9 cellular contexts compared by ENCODE assay signal in genomic region chr10:100433253-100434240, GRCh38. TPM values are rescaled to one million over a fixed set of nuclear protein-coding genes. Genes with fewer than 3 reads are reported as not detected.
DNase-seq lines count a peak whose midpoint lies in the region; ATAC-seq and TF ChIP-seq lines count a peak whose summit lies in the region.
"Had no signal": no experiment of that assay in that cellular context is flagged by ENCODE, and none has a peak within 500 bp of the region (broad histone marks: within the 10 kb centered on the region; RNA-seq: fewer than 3 reads in every experiment).

No MANE protein-coding gene starts in this region.

- no peaks in the 10 kb centered on the region for H3K27me3 Mint-ChIP-seq in neural crest cell (ENCODE audit: low read depth)

- no peaks in the 10 kb centered on the region for H3K4me1 ChIP-seq in stomach

- peaks cover 5% of the 10 kb centered on the region for H3K4me1 Mint-ChIP-seq in neural crest cell

- ATAC-seq in GM21737 (IDR thresholded peaks at IDR 0.05; ENCODE audit: unreplicated experiment), result peak; percentile 74

- DNase-seq in D341Med (ENCODE audit: low spot score), result peak; percentile 74
- DNase-seq in MG63, result peak; percentile 67
- DNase-seq in RPMI7951 (ENCODE audit: low read depth), result peak; percentile 78
- peak; percentile 98 to 99 for DNase-seq in activated T-cell treated with anti-CD3 and anti-CD28 coated beads, Interleukin-2, amount 50 U/mL, for 48 hours
- DNase-seq in fibroblast of peridontal ligament (ENCODE audit: extremely low read depth), result peak; percentile 96
- DNase-seq in neural crest cell (ENCODE audit: low read depth, low spot score), result peak; percentile 100
- DNase-seq in stomach, result peak; percentile 98

- H3K4me3 ChIP-seq in MG63 (no peak overlapping the region), stomach (no peak overlapping the region)

- H3K36me3 Mint-ChIP-seq in neural crest cell (ENCODE audit: low read depth), result no peaks in the 10 kb centered on the region

- no peak overlapping the region for H3K27ac ChIP-seq in stomach

- 22 to 25% (median 24%) methylated on average over 13 of the region's 13 CpGs for WGBS in stomach, 5 donors

- no peaks in the 10 kb centered on the region for H3K27me3 ChIP-seq in MG63
- no peaks in the 10 kb centered on the region for H3K27me3 ChIP-seq in stomach

- H3K9me3 ChIP-seq in MG63 (no peaks in the 10 kb centered on the region), stomach (no peaks in the 10 kb centered on the region)

- no peak overlapping the region for H3K4me3 Mint-ChIP-seq in neural crest cell
- H3K4me3 Mint-ChIP-seq: dendritic cell treated with granulocyte-macrophage colony-stimulating factor and Interleukin-4, amounts not matched to agents 40 ng/mL and 50 ng/mL, for 4 days had no signal

- no peak for TF ChIP-seq POLR2A in stomach (IDR thresholded peaks at IDR 0.05)

- no peak overlapping the region for H3K27ac Mint-ChIP-seq in neural crest cell (ENCODE audit: unreplicated experiment)

- intact Hi-C loops in stomach (cut with DNase I; ENCODE audit: low total_unique reads), result loop anchor here (2.0 to 10.0 kb wide), 2 partner anchors 81 to 95 kb away; partner anchors contain the start of gene SEC31B

- H3K36me3 ChIP-seq in MG63 (no peaks in the 10 kb centered on the region), stomach (no peaks in the 10 kb centered on the region)

- TF ChIP-seq EP300 in stomach (IDR thresholded peaks at IDR 0.05), result no peak

- no peaks in the 10 kb centered on the region for H3K9me3 Mint-ChIP-seq in neural crest cell
- H3K9me3 Mint-ChIP-seq: dendritic cell treated with granulocyte-macrophage colony-stimulating factor and Interleukin-4, amounts not matched to agents 40 ng/mL and 50 ng/mL, for 4 days had no signal

- peak; percentile 100 for TF ChIP-seq CTCF in neural crest cell (conservative IDR thresholded peaks at IDR 0.05)
- TF ChIP-seq CTCF in stomach (IDR thresholded peaks at IDR 0.05), result peak in 6 of 7 experiments; percentile 97 to 100 (median 99)

RNA-seq across cellular contexts. Expression of gene WNT8B, which starts 29.3 kb away (rescaled TPM):
- not detected in 2 replicates for total RNA-seq in MG63 (2014; rRNA removed; shearing (Covaris generic); ENCODE audit: low replicate concordance)
- total RNA-seq in RPMI7951 (2014; rRNA removed; shearing (Covaris generic)), result not detected in 2 replicates
- total RNA-seq in neural crest cell (3.8 and 4.2 TPM in 2 replicates), stomach (not detected)
- polyA plus RNA-seq in stomach, result not detected
